ENCODE assay signal across 8 cellular contexts in the genomic region with DNA sequence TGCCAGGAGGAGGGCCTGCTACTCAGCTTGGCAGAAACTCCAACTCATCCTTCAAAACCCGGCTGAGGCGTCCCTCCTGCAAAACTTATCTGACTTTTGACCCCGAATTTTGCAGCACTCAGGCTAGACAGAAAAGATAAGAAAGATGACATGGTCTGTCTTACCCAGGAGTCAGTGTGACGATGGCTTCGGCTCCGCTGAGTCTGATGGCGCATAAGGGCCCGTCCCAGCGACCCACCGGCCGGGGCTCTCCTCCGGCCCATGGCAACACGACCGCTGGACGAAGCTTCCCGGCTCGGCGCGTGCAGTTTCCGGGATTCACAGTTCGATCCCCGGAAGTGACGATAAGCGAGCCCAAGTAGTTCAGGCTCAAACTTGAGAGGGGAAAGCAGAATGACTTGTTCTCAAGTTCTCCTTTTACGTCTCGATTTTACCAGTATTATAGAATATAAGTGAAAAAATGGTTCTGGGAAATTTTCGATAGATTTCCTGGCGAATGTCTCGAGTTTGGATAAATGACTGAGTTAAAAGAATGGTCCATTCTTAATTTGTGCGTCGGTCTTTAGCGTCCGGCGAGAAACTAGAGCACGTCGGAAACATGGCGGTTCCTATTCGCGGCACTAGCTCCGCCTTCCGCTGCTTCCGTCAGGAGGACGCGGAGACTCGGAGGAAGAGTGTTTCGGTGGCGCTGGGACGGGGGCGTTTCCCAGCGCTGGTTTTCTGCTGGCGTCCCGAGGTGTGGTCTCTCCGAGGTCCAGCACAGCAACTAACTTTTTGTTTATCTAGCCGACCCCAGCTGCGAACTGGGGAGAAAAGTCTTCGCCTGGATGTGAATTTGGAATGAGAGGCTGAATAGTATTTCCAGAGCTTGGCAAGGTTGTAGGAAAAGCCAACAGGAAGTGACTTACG. TPM values are rescaled to one million over a fixed set of nuclear protein-coding genes. Genes with fewer than 3 reads are reported as not detected.
A peak's percentile ranks its signal among the peaks of the same experiment; 100 is the strongest.
DNase-seq lines count a peak whose midpoint lies in the region; ATAC-seq and TF ChIP-seq lines count a peak whose summit lies in the region.

A gene (minus strand): TSS at position 292 of the 909 bp plus-strand sequence. CDS start 29 bp downstream, at position 263.

- no peaks in the 10 kb centered on the region for H3K9me3 Mint-ChIP-seq in T-helper 2 cell treated with Interferon-gamma antibody and Interleukin-4, amounts not matched to agents 5 μg/mL and 100 μg/mL, for 36 hours

- peak within 1 kb of the TSS; percentile 99 for H3K4me3 Mint-ChIP-seq in T-helper 2 cell treated with Interferon-gamma antibody and Interleukin-4, amounts not matched to agents 5 μg/mL and 100 μg/mL, for 36 hours

- no peaks in the 10 kb centered on the region for H3K27me3 Mint-ChIP-seq in T-helper 2 cell treated with Interferon-gamma antibody and Interleukin-4, amounts not matched to agents 5 μg/mL and 100 μg/mL, for 36 hours (ENCODE audit: low read depth)

- H3K4me3 ChIP-seq in ascending aorta (peak within 1 kb of the TSS; percentile 80 to 96), right cardiac atrium (ENCODE audit: low read length) (peak within 1 kb of the TSS; percentile 99), uterus (peak within 1 kb of the TSS; percentile 68 to 82)

- DNase-seq in NCI-H1930 (lab: John Stamatoyannopoulos, UW) (peak; percentile 85 to 95), ascending aorta (ENCODE audit: low spot score in 2 of 2) (peak; percentile 44 to 95), right cardiac atrium (peak; percentile 93 to 96 (median 96)), pulmonary artery endothelial cell (ENCODE audit: low read depth, low spot score) (peak; percentile 86), uterus (peak; percentile 91 to 92)
- peak; percentile 90 for DNase-seq in T-helper 2 cell treated with Interferon-gamma antibody and Interleukin-4, amounts not matched to agents 5 μg/mL and 100 μg/mL, for 36 hours (ENCODE audit: low spot score)

- peak within 1 kb of the TSS; percentile 97 for H3K27ac Mint-ChIP-seq in T-helper 2 cell treated with Interferon-gamma antibody and Interleukin-4, amounts not matched to agents 5 μg/mL and 100 μg/mL, for 36 hours

- ATAC-seq in GM18499 (IDR thresholded peaks at IDR 0.05; ENCODE audit: insufficient read depth, unreplicated experiment) (peak; percentile 69), HG02943 (IDR thresholded peaks at IDR 0.05; ENCODE audit: low read depth, unreplicated experiment) (peak; percentile 79), right cardiac atrium (peak; percentile 95 to 96)

- TF ChIP-seq CTCF in ascending aorta (IDR thresholded peaks at IDR 0.05) (no peak), uterus (IDR thresholded peaks at IDR 0.05) (no peak)

- no peaks in the 10 kb centered on the region for H3K9me3 ChIP-seq in ascending aorta
- no peaks in the 10 kb centered on the region for H3K9me3 ChIP-seq in right cardiac atrium (ENCODE audit: control insufficient read depth, low read length)
- no peaks in the 10 kb centered on the region for H3K9me3 ChIP-seq in uterus

- H3K4me1 Mint-ChIP-seq in T-helper 2 cell treated with Interferon-gamma antibody and Interleukin-4, amounts not matched to agents 5 μg/mL and 100 μg/mL, for 36 hours (ENCODE audit: low read depth), result peaks cover 23% of the 10 kb centered on the region

- under 1% methylated on average over 57 of the region's 57 CpGs for WGBS in right cardiac atrium

- H3K27me3 ChIP-seq in ascending aorta, result no peaks in the 10 kb centered on the region
- H3K27me3 ChIP-seq in right cardiac atrium (ENCODE audit: control insufficient read depth, insufficient read depth), result no peaks in the 10 kb centered on the region
- no peaks in the 10 kb centered on the region for H3K27me3 ChIP-seq in uterus

- H3K36me3 ChIP-seq in ascending aorta, result peaks cover 0 to 18% of the 10 kb centered on the region in 2 donors
- H3K36me3 ChIP-seq in uterus, result no peaks in the 10 kb centered on the region

- H3K27ac ChIP-seq in ascending aorta (peak within 1 kb of the TSS; percentile 83 to 89), right cardiac atrium (ENCODE audit: low read length) (peak within 1 kb of the TSS; percentile 97), uterus (peak within 1 kb of the TSS; percentile 86 to 93)

- TF ChIP-seq POLR2A in uterus (IDR thresholded peaks at IDR 0.05), result peak in 1 of 2 donors; percentile 40

- intact Hi-C loops in ascending aorta (cut with DNase I) (loop anchor here (2.0 to 5.0 kb wide), 4 partner anchors 15 to 870 kb away; a partner anchor contains a TSS), right cardiac atrium (cut with DNase I) (no loop called here), uterus (cut with DNase I; ENCODE audit: low total_unique reads) (no loop called here)

- H3K4me1 ChIP-seq in ascending aorta (peaks cover 0 to 10% of the 10 kb centered on the region in 2 donors), right cardiac atrium (ENCODE audit: control insufficient read depth, insufficient read depth, low read length) (no peaks in the 10 kb centered on the region), uterus (peaks cover 6 to 7% of the 10 kb centered on the region in 2 donors)

- H3K36me3 Mint-ChIP-seq in T-helper 2 cell treated with Interferon-gamma antibody and Interleukin-4, amounts not matched to agents 5 μg/mL and 100 μg/mL, for 36 hours (ENCODE audit: low read depth), result peaks cover 14% of the 10 kb centered on the region

RNA-seq across cellular contexts. Expression of the gene that starts here (rescaled TPM):
- total RNA-seq in ascending aorta (9.4 TPM), right cardiac atrium (10 to 100 TPM; 15.8 to 23.4 (median 18.9) TPM), pulmonary artery endothelial cell (75.0 and 86.9 TPM in 2 replicates), uterus (10 to 100 TPM in 3 of 4 donors, 1 to 10 TPM in 1; 7.9 to 58.1 (median 45.0) TPM)
- polyA plus RNA-seq in right cardiac atrium, result 12.1 TPM

Comparison
In these comparisons a context has a peak if more than half of its experiments do, and no peak if none do; other contexts are left out.
1. Peak in every context shown above with its lines: DNase-seq, ATAC-seq, H3K4me3 ChIP-seq and H3K27ac ChIP-seq.